ENCODE assay signal across 30 cellular contexts in genomic region chr9:91274950-91275349, GRCh38.
DNase-seq lines count a peak whose midpoint lies in the region; ATAC-seq and TF ChIP-seq lines count a peak whose summit lies in the region.
"Had no signal": no experiment of that assay in that cellular context is flagged by ENCODE, and none has a peak within 500 bp of the region (broad histone marks: within the 10 kb centered on the region; RNA-seq: fewer than 3 reads in every experiment).

No MANE protein-coding gene starts in this region.

- H3K27ac Mint-ChIP-seq in activated CD4-positive, alpha-beta T cell treated with anti-CD3 and anti-CD28 coated beads for 36 hours = no peak overlapping the region
- H3K27ac Mint-ChIP-seq in central memory CD8-positive, alpha-beta T cell (ENCODE audit: low read depth) = peak overlapping the region; percentile 41
- H3K27ac Mint-ChIP-seq: activated CD8-positive, alpha-beta T cell treated with anti-CD3 and anti-CD28 coated beads for 36 hours; dendritic cell treated with granulocyte-macrophage colony-stimulating factor and Interleukin-4, amounts not matched to agents 40 ng/mL and 50 ng/mL, for 4 days; stimulated activated effector memory CD8-positive, alpha-beta T cell treated with anti-CD3 and anti-CD28 coated beads, Interleukin-12 subunit alpha, Interleukin-12 subunit beta, amount 100 ng/mL, for 72 hours had no signal

- no peak for TF ChIP-seq CTCF in MM.1S (IDR thresholded peaks at IDR 0.05; ENCODE audit: low read length)

- H3K27ac ChIP-seq in MM.1S (ENCODE audit: low read length) = peak overlapping the region; percentile 40; the same call in 1 of the 2 replicates
- H3K27ac ChIP-seq: C4-2B, heart left ventricle, SJCRH30, upper lobe of left lung had no signal

- DNase-seq in activated CD4-positive, alpha-beta T cell treated with anti-CD3 and anti-CD28 coated beads for 36 hours = no peak
- DNase-seq in activated CD4-positive, alpha-beta T cell treated with anti-CD3 and anti-CD28 coated beads for 1 hour = no peak
- DNase-seq in MM.1S = no peak
- no peak for DNase-seq in central memory CD8-positive, alpha-beta T cell (ENCODE audit: low spot score in 2 of 2)
- peak; percentile 35 for DNase-seq in renal cortical epithelial cell (ENCODE audit: low read depth)
- no peak for DNase-seq in HuH-7 (ENCODE audit: low spot score)
- DNase-seq in NCI-H1417 treated with DMSO at 0.1 percent for 48 hours (lab: John Stamatoyannopoulos, UW) = no peak
- DNase-seq: activated CD8-positive, alpha-beta T cell treated with anti-CD3 and anti-CD28 coated beads for 36 hours; activated gamma-delta T cell treated with Interleukin-2 at 50 U/mL for 16 hours; central memory CD4-positive, alpha-beta T cell; COR-L47; heart left ventricle; islet precursor cell; Kasumi-1; midbrain; MV-4-11; naive B cell; NCI-H146; NCI-H2107; NCI-H748 treated with DMSO at 0.1 percent for 48 hours; occipital lobe; RPMI8226; stimulated activated CD4-positive, alpha-beta T cell treated with anti-CD3 and anti-CD28 coated beads, Interleukin-15, amount 100 ng/mL, for 24 hours; upper lobe of left lung had no signal

- peak; percentile 35 for ATAC-seq in activated CD4-positive, alpha-beta T cell treated with anti-CD3 and anti-CD28 coated beads for 36 hours
- no peak for ATAC-seq in central memory CD8-positive, alpha-beta T cell (replicated peaks; ENCODE audit: extremely low read depth, poor library complexity, severe bottlenecking)
- no peak for ATAC-seq in HG02840 (IDR thresholded peaks at IDR 0.05; ENCODE audit: low FRiP score, unreplicated experiment)
- ATAC-seq: heart left ventricle had no signal

- H3K4me2 ChIP-seq in MM.1S (ENCODE audit: low read depth, low read length) = peak overlapping the region; percentile 38

- peaks cover 17% of the 10 kb centered on the region for H3F3A ChIP-seq in MM.1S (ENCODE audit: insufficient read depth, low read length)

- H3K36me3 Mint-ChIP-seq in activated CD4-positive, alpha-beta T cell treated with anti-CD3 and anti-CD28 coated beads for 36 hours (ENCODE audit: low read depth) = peaks cover 17% of the 10 kb centered on the region
- H3K36me3 Mint-ChIP-seq in central memory CD8-positive, alpha-beta T cell (ENCODE audit: insufficient read depth) = no peaks in the 10 kb centered on the region

- H3K9me3 ChIP-seq in MM.1S (replicated peaks; ENCODE audit: insufficient read depth, low read length) = no peaks in the 10 kb centered on the region
- H3K9me3 ChIP-seq: HAP-1, heart left ventricle, SJCRH30, upper lobe of left lung had no signal

- no peaks in the 10 kb centered on the region for H3K9me2 ChIP-seq in MM.1S (replicated peaks; ENCODE audit: insufficient read depth, low read length)

- H3K4me3 Mint-ChIP-seq in activated CD4-positive, alpha-beta T cell treated with anti-CD3 and anti-CD28 coated beads for 36 hours = no peak overlapping the region
- H3K4me3 Mint-ChIP-seq in central memory CD8-positive, alpha-beta T cell = no peak overlapping the region
- H3K4me3 Mint-ChIP-seq: activated CD8-positive, alpha-beta T cell treated with anti-CD3 and anti-CD28 coated beads for 36 hours; dendritic cell treated with granulocyte-macrophage colony-stimulating factor and Interleukin-4, amounts not matched to agents 40 ng/mL and 50 ng/mL, for 4 days; naive B cell; stimulated activated effector memory CD8-positive, alpha-beta T cell treated with anti-CD3 and anti-CD28 coated beads, Interleukin-12 subunit alpha, Interleukin-12 subunit beta, amount 100 ng/mL, for 72 hours had no signal

- peaks cover 18% of the 10 kb centered on the region for H3K4me1 Mint-ChIP-seq in activated CD4-positive, alpha-beta T cell treated with anti-CD3 and anti-CD28 coated beads for 36 hours
- peaks cover 11% of the 10 kb centered on the region for H3K4me1 Mint-ChIP-seq in central memory CD8-positive, alpha-beta T cell

- intact Hi-C loops in activated CD4-positive, alpha-beta T cell treated with anti-CD3 and anti-CD28 coated beads for 36 hours (cut with DNase I, micrococcal nuclease) = no loop called here

- no peak overlapping the region for H2AFZ ChIP-seq in MM.1S (ENCODE audit: low read length)

- CTCF ChIA-PET in activated CD4-positive, alpha-beta T cell treated with anti-CD3 and anti-CD28 coated beads for 36 hours (lab: Charles Lee) = no interaction called here

- no peak overlapping the region for H3K4me3 ChIP-seq in MM.1S (ENCODE audit: low read length)
- H3K4me3 ChIP-seq: HAP-1, heart left ventricle, SJCRH30, upper lobe of left lung had no signal

- peak overlapping the region; percentile 28; the same call in 1 of the 2 replicates for H3K9ac ChIP-seq in MM.1S (ENCODE audit: low read length)

- H4K20me1 ChIP-seq in MM.1S (ENCODE audit: insufficient read depth, low read length) = no peaks in the 10 kb centered on the region

- H3K27me3 ChIP-seq in MM.1S (replicated peaks; ENCODE audit: insufficient read depth, low read length) = no peaks in the 10 kb centered on the region
- H3K27me3 ChIP-seq: heart left ventricle, SJCRH30, upper lobe of left lung had no signal

- no peaks in the 10 kb centered on the region for H3K36me3 ChIP-seq in MM.1S (replicated peaks; ENCODE audit: insufficient read depth, low read length)
- H3K36me3 ChIP-seq: HAP-1, heart left ventricle, SJCRH30, upper lobe of left lung had no signal

- H3K79me2 ChIP-seq in MM.1S (ENCODE audit: low read length) = no peaks in the 10 kb centered on the region

- peaks cover 28% of the 10 kb centered on the region for H3K4me1 ChIP-seq in MM.1S (ENCODE audit: low read length)
- H3K4me1 ChIP-seq: HAP-1, SJCRH30, upper lobe of left lung had no signal

- no peaks in the 10 kb centered on the region for H3K27me3 Mint-ChIP-seq in activated CD4-positive, alpha-beta T cell treated with anti-CD3 and anti-CD28 coated beads for 36 hours
- no peaks in the 10 kb centered on the region for H3K27me3 Mint-ChIP-seq in central memory CD8-positive, alpha-beta T cell
- H3K27me3 Mint-ChIP-seq: activated CD8-positive, alpha-beta T cell treated with anti-CD3 and anti-CD28 coated beads for 36 hours; dendritic cell treated with granulocyte-macrophage colony-stimulating factor and Interleukin-4, amounts not matched to agents 40 ng/mL and 50 ng/mL, for 4 days; naive B cell had no signal

- no peaks in the 10 kb centered on the region for H3K9me3 Mint-ChIP-seq in activated CD4-positive, alpha-beta T cell treated with anti-CD3 and anti-CD28 coated beads for 36 hours (ENCODE audit: low read depth)
- no peaks in the 10 kb centered on the region for H3K9me3 Mint-ChIP-seq in central memory CD8-positive, alpha-beta T cell
- H3K9me3 Mint-ChIP-seq: activated CD8-positive, alpha-beta T cell treated with anti-CD3 and anti-CD28 coated beads for 36 hours; dendritic cell treated with granulocyte-macrophage colony-stimulating factor and Interleukin-4, amounts not matched to agents 40 ng/mL and 50 ng/mL, for 4 days; naive B cell; stimulated activated effector memory CD8-positive, alpha-beta T cell treated with anti-CD3 and anti-CD28 coated beads, Interleukin-12 subunit alpha, Interleukin-12 subunit beta, amount 100 ng/mL, for 72 hours had no signal

- POLR2A ChIA-PET in activated CD4-positive, alpha-beta T cell treated with anti-CD3 and anti-CD28 coated beads for 36 hours (lab: Charles Lee) = no interaction called here
